8 cellular contexts compared by ENCODE assay signal in the genomic region with DNA sequence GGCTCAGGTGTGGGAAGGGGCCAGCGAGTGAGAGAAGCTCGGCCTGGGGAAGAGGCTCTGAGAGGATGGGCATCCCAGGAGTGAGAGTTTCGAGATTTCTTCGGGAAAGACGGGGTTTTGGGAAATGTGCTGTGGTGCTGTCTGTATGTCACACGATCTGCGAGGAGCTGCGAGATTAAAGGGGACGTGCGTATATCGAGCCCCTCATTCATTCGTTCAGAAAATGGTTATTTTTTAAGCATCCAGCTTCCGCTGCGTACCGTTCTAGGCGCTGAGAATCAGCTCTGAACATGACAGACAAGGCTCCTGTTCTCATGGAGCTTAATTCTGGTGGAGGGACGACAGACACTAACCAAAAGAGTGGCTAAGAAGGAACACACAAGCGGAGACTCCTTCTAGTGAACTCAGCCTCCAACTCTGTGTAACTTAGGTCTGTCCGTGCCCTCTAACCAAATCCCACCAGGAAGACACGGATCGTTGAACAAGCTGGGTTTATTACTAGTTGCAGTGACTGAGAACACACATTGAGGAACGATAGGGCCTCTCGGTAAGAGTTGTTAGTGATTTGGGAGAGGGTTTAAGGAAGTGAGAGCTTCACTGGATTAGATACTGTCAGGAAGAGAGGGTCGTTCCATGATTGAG. TPM values are rescaled to one million over a fixed set of nuclear protein-coding genes. Genes with fewer than 3 reads are reported as not detected.
DNase-seq lines count a peak whose midpoint lies in the region; ATAC-seq and TF ChIP-seq lines count a peak whose summit lies in the region.

No MANE protein-coding gene starts in this region.

- intact Hi-C loops in CD4-positive, alpha-beta memory T cell (cut with micrococcal nuclease), result loop anchor here (2.0 kb wide), 2 partner anchors 60 to 106 kb away; no protein-coding TSS in a partner anchor
- intact Hi-C loops in left ventricle myocardium inferior (cut with micrococcal nuclease), result loop anchor here (10.0 kb wide), 1 partner anchor 92 kb away; no protein-coding TSS in a partner anchor

- H3K27ac Mint-ChIP-seq in CD4-positive, alpha-beta memory T cell, result peak overlapping the region; percentile 93 to 99 (median 98)
- H3K27ac Mint-ChIP-seq in activated CD8-positive, alpha-beta T cell treated with anti-CD3 and anti-CD28 coated beads, Interleukin-2, amount 10 ng/mL, durations not matched to agents 7 days and 5 days, result peak overlapping the region; percentile 92

- H3K27ac ChIP-seq in CD4-positive, alpha-beta memory T cell (ENCODE audit: low read depth, low read length), result peak overlapping the region; percentile 93
- peak overlapping the region; percentile 100 for H3K27ac ChIP-seq in left ventricle myocardium inferior (replicated peaks)

- H3K9me3 Mint-ChIP-seq in CD4-positive, alpha-beta memory T cell, result peaks cover 0 to 6% (median 0%) of the 10 kb centered on the region in 8 donors
- H3K9me3 Mint-ChIP-seq in activated CD8-positive, alpha-beta T cell treated with anti-CD3 and anti-CD28 coated beads, Interleukin-2, amount 10 ng/mL, durations not matched to agents 7 days and 5 days (ENCODE audit: insufficient read depth), result no peaks in the 10 kb centered on the region

- POLR2A ChIA-PET in CD4-positive, alpha-beta memory T cell (lab: Charles Lee; ENCODE audit: partially characterized antibody), result interaction anchor here (0.7 to 4.1 kb wide), 33 partner anchors 10 to 770 kb away, joined by 3 to 55 read pairs (median 5); a partner anchor contains a TSS
- POLR2A ChIA-PET in activated CD8-positive, alpha-beta T cell treated with anti-CD3 and anti-CD28 coated beads, Interleukin-2, amount 10 ng/mL, durations not matched to agents 7 days and 5 days (lab: Charles Lee), result interaction anchor here (0.7 to 3.2 kb wide), 22 partner anchors 11 to 619 kb away, joined by 3 to 17 read pairs (median 5); a partner anchor contains a TSS

- H3K36me3 Mint-ChIP-seq in CD4-positive, alpha-beta memory T cell, result peaks cover 0 to 15% of the 10 kb centered on the region in 2 donors
- H3K36me3 Mint-ChIP-seq in activated CD8-positive, alpha-beta T cell treated with anti-CD3 and anti-CD28 coated beads, Interleukin-2, amount 10 ng/mL, durations not matched to agents 7 days and 5 days (ENCODE audit: low read depth), result peaks cover 13% of the 10 kb centered on the region

- peaks cover 46% of the 10 kb centered on the region for H3K4me1 ChIP-seq in CD4-positive, alpha-beta memory T cell (ENCODE audit: insufficient read depth, low read length)
- H3K4me1 ChIP-seq in left ventricle myocardium inferior, result peaks cover 73% of the 10 kb centered on the region

- TF ChIP-seq CTCF in left ventricle myocardium inferior (IDR thresholded peaks at IDR 0.05; ENCODE audit: borderline replicate concordance), result no peak

- H3K4me3 ChIP-seq in CD4-positive, alpha-beta memory T cell (ENCODE audit: low read length in 2 of 2), result peak overlapping the region; percentile 93 to 97
- H3K4me3 ChIP-seq in left ventricle myocardium inferior, result peak overlapping the region; percentile 98

- no peak for DNase-seq in CD4-positive, alpha-beta memory T cell
- DNase-seq in activated CD8-positive, alpha-beta T cell treated with anti-CD3 and anti-CD28 coated beads, Interleukin-2, amount 10 ng/mL, durations not matched to agents 7 days and 5 days, result peak; percentile 46
- DNase-seq in left ventricle myocardium inferior (no peak), renal cortical epithelial cell (ENCODE audit: low read depth) (peak; percentile 35), ureter (ENCODE audit: low spot score) (no peak), NCI-H2171 treated with DMSO at 0.1 percent for 48 hours (lab: John Stamatoyannopoulos, UW) (no peak), SW480 (ENCODE audit: low spot score) (no peak)

- H3K4me1 Mint-ChIP-seq in CD4-positive, alpha-beta memory T cell, result peaks cover 25 to 49% (median 39%) of the 10 kb centered on the region in 4 donors
- H3K4me1 Mint-ChIP-seq in activated CD8-positive, alpha-beta T cell treated with anti-CD3 and anti-CD28 coated beads, Interleukin-2, amount 10 ng/mL, durations not matched to agents 7 days and 5 days (ENCODE audit: low read depth), result peaks cover 40% of the 10 kb centered on the region

- H3K36me3 ChIP-seq in CD4-positive, alpha-beta memory T cell (ENCODE audit: insufficient read depth, low read length), result no peaks in the 10 kb centered on the region
- no peaks in the 10 kb centered on the region for H3K36me3 ChIP-seq in left ventricle myocardium inferior

- no peaks in the 10 kb centered on the region for H3K27me3 ChIP-seq in CD4-positive, alpha-beta memory T cell (ENCODE audit: insufficient read depth, low read length)
- H3K27me3 ChIP-seq in left ventricle myocardium inferior (ENCODE audit: low read depth), result no peaks in the 10 kb centered on the region

- no peaks in the 10 kb centered on the region for H3K9me3 ChIP-seq in CD4-positive, alpha-beta memory T cell (ENCODE audit: control insufficient read depth in 1 of 2, low read length in 2 of 2)
- no peaks in the 10 kb centered on the region for H3K9me3 ChIP-seq in left ventricle myocardium inferior (replicated peaks)

- CTCF ChIA-PET in CD4-positive, alpha-beta memory T cell (lab: Charles Lee; ENCODE audit: partially characterized antibody), result interaction anchor here (0.5 to 5.2 kb wide), 27 partner anchors 10 to 1609 kb away, joined by 3 to 36 read pairs (median 4); a partner anchor contains a TSS
- CTCF ChIA-PET in activated CD8-positive, alpha-beta T cell treated with anti-CD3 and anti-CD28 coated beads, Interleukin-2, amount 10 ng/mL, durations not matched to agents 7 days and 5 days (lab: Charles Lee), result interaction anchor here (0.7 to 6.0 kb wide), 28 partner anchors 10 to 589 kb away, joined by 3 to 79 read pairs (median 5); a partner anchor contains a TSS

- peak; percentile 0 for ATAC-seq in HG03354 (IDR thresholded peaks at IDR 0.05; ENCODE audit: poor library complexity, severe bottlenecking, unreplicated experiment)
- peak; percentile 2 for ATAC-seq in activated CD8-positive, alpha-beta T cell treated with anti-CD3 and anti-CD28 coated beads, Interleukin-2, amount 10 ng/mL, durations not matched to agents 7 days and 5 days

- no peaks in the 10 kb centered on the region for H3K27me3 Mint-ChIP-seq in CD4-positive, alpha-beta memory T cell
- no peaks in the 10 kb centered on the region for H3K27me3 Mint-ChIP-seq in activated CD8-positive, alpha-beta T cell treated with anti-CD3 and anti-CD28 coated beads, Interleukin-2, amount 10 ng/mL, durations not matched to agents 7 days and 5 days (ENCODE audit: low read depth)

- H3K4me3 Mint-ChIP-seq in CD4-positive, alpha-beta memory T cell, result peak overlapping the region; percentile 91 to 99 (median 96)
- peak overlapping the region; percentile 86 for H3K4me3 Mint-ChIP-seq in activated CD8-positive, alpha-beta T cell treated with anti-CD3 and anti-CD28 coated beads, Interleukin-2, amount 10 ng/mL, durations not matched to agents 7 days and 5 days

RNA-seq across cellular contexts. Expression of a gene that starts 0.8 kb away (rescaled TPM):
- 10 to 100 TPM; 41.7 to 43.4 TPM for total RNA-seq in CD4-positive, alpha-beta memory T cell
- polyA plus RNA-seq in CD4-positive, alpha-beta memory T cell, result 10 to 100 TPM; 17.1 to 22.6 TPM
- total RNA-seq in activated CD8-positive, alpha-beta T cell treated with anti-CD3 and anti-CD28 coated beads, Interleukin-2, amount 10 ng/mL, durations not matched to agents 7 days and 5 days, result 10 to 100 TPM; 26.3 to 27.1 TPM
- 69.0 TPM for total RNA-seq in left ventricle myocardium inferior
- total RNA-seq in renal cortical epithelial cell, result 101 and 114 TPM in 2 replicates
- 64.2 TPM for total RNA-seq in ureter

Comparison
In these comparisons a context has a peak if more than half of its experiments do, and no peak if none do; other contexts are left out.
1. DNase-seq: peak in activated CD8-positive, alpha-beta T cell treated with anti-CD3 and anti-CD28 coated beads, Interleukin-2, amount 10 ng/mL, durations not matched to agents 7 days and 5 days (single experiment) and renal cortical epithelial cell (single experiment); none in CD4-positive, alpha-beta memory T cell (0 of 5), left ventricle myocardium inferior (single experiment), ureter (single experiment), NCI-H2171 treated with DMSO at 0.1 percent for 48 hours (single experiment) and SW480 (single experiment).